16 cellular contexts compared by ENCODE assay signal in genomic region chr14:72605096-72605920, GRCh38.
DNase-seq lines count a peak whose midpoint lies in the region; ATAC-seq and TF ChIP-seq lines count a peak whose summit lies in the region.
"Had no signal": no experiment of that assay in that cellular context is flagged by ENCODE, and none has a peak within 500 bp of the region (broad histone marks: within the 10 kb centered on the region; RNA-seq: fewer than 3 reads in every experiment).

No MANE protein-coding gene starts in this region.

- 81 to 88% (median 85%) methylated on average over 18 of the region's 18 CpGs for WGBS in psoas muscle, 3 donors

- DNase-seq in NCI-H2171 (lab: John Stamatoyannopoulos, UW) (peak; percentile 39), left kidney (ENCODE audit: low read depth, low spot score) (peak; percentile 30), type B pancreatic cell (ENCODE audit: extremely low spot score, unreplicated experiment) (peak; percentile 62), breast epithelium (ENCODE audit: low spot score in 2 of 2) (no peak), psoas muscle (no peak)
- peak; percentile 10 for DNase-seq in activated CD4-positive, alpha-beta memory T cell treated with anti-CD3 and anti-CD28 coated beads, Interleukin-2, amount 10 ng/mL, durations not matched to agents 7 days and 5 days
- DNase-seq: BE2C; EL; NCI-H1417 treated with DMSO at 0.1 percent for 48 hours; NCI-H2029 treated with DMSO at 0.1 percent for 48 hours; NCI-H526 treated with DMSO at 0.1 percent for 48 hours; NK-92 treated with Interleukin-12 subunit alpha and Interleukin-12 subunit beta, amount 100 ng/mL, for 24 hours; OCI-M1 had no signal

- TF ChIP-seq POLR2A in breast epithelium (IDR thresholded peaks at IDR 0.05), result no peak

- H3K36me3 ChIP-seq in breast epithelium (no peaks in the 10 kb centered on the region), psoas muscle (ENCODE audit: insufficient read depth in 1 of 2, low read depth in 1 of 2) (no peaks in the 10 kb centered on the region)
- H3K36me3 ChIP-seq: BE2C, SJSA1 had no signal

- H3K9me3 ChIP-seq in breast epithelium (no peaks in the 10 kb centered on the region), psoas muscle (no peaks in the 10 kb centered on the region)
- H3K9me3 ChIP-seq: BE2C, SJSA1 had no signal

- ATAC-seq in HG02759 (IDR thresholded peaks at IDR 0.05; ENCODE audit: unreplicated experiment) (no peak), psoas muscle (no peak)

- H3K4me1 ChIP-seq in breast epithelium (no peaks in the 10 kb centered on the region), psoas muscle (peaks cover 11% of the 10 kb centered on the region)

- CTCF ChIA-PET in activated CD4-positive, alpha-beta memory T cell treated with anti-CD3 and anti-CD28 coated beads, Interleukin-2, amount 10 ng/mL, durations not matched to agents 7 days and 5 days (lab: Charles Lee), result no interaction called here

- no peak overlapping the region for H3K4me3 ChIP-seq in breast epithelium
- H3K4me3 ChIP-seq in psoas muscle, result no peak overlapping the region
- H3K4me3 ChIP-seq: SJSA1 had no signal

- intact Hi-C loops in breast epithelium (cut with DNase I; ENCODE audit: low total_unique reads), result no loop called here
- intact Hi-C loops in psoas muscle (cut with DNase I), result no loop called here

- H3K27ac Mint-ChIP-seq in activated CD4-positive, alpha-beta memory T cell treated with anti-CD3 and anti-CD28 coated beads, Interleukin-2, amount 10 ng/mL, durations not matched to agents 7 days and 5 days, result no peak overlapping the region
- H3K27ac Mint-ChIP-seq in type B pancreatic cell, result no peak overlapping the region

- peaks cover 52% of the 10 kb centered on the region for H3K27me3 Mint-ChIP-seq in activated CD4-positive, alpha-beta memory T cell treated with anti-CD3 and anti-CD28 coated beads, Interleukin-2, amount 10 ng/mL, durations not matched to agents 7 days and 5 days
- peaks cover 8% of the 10 kb centered on the region for H3K27me3 Mint-ChIP-seq in type B pancreatic cell

- POLR2A ChIA-PET in activated CD4-positive, alpha-beta memory T cell treated with anti-CD3 and anti-CD28 coated beads, Interleukin-2, amount 10 ng/mL, durations not matched to agents 7 days and 5 days (lab: Charles Lee), result no interaction called here

- no peaks in the 10 kb centered on the region for H3K36me3 Mint-ChIP-seq in activated CD4-positive, alpha-beta memory T cell treated with anti-CD3 and anti-CD28 coated beads, Interleukin-2, amount 10 ng/mL, durations not matched to agents 7 days and 5 days (ENCODE audit: low read depth)
- H3K36me3 Mint-ChIP-seq in type B pancreatic cell, result no peaks in the 10 kb centered on the region

- H3K27me3 ChIP-seq in breast epithelium (no peaks in the 10 kb centered on the region), psoas muscle (ENCODE audit: insufficient read depth in 3 of 3, low read length in 2 of 3) (no peaks in the 10 kb centered on the region)
- H3K27me3 ChIP-seq: BE2C, SJSA1 had no signal

- TF ChIP-seq CTCF in type B pancreatic cell (conservative IDR thresholded peaks at IDR 0.05), result no peak
- no peak for TF ChIP-seq CTCF in breast epithelium (IDR thresholded peaks at IDR 0.05)
- TF ChIP-seq CTCF in psoas muscle (IDR thresholded peaks at IDR 0.05), result no peak

- no peak overlapping the region for H3K4me3 Mint-ChIP-seq in activated CD4-positive, alpha-beta memory T cell treated with anti-CD3 and anti-CD28 coated beads, Interleukin-2, amount 10 ng/mL, durations not matched to agents 7 days and 5 days
- no peak overlapping the region for H3K4me3 Mint-ChIP-seq in type B pancreatic cell

- H3K27ac ChIP-seq in breast epithelium (no peak overlapping the region), psoas muscle (no peak overlapping the region)
- H3K27ac ChIP-seq: RWPE1, SJSA1 had no signal

- H3K9me3 Mint-ChIP-seq in activated CD4-positive, alpha-beta memory T cell treated with anti-CD3 and anti-CD28 coated beads, Interleukin-2, amount 10 ng/mL, durations not matched to agents 7 days and 5 days, result no peaks in the 10 kb centered on the region
- H3K9me3 Mint-ChIP-seq in type B pancreatic cell, result peaks cover 6% of the 10 kb centered on the region

- peaks cover 1% of the 10 kb centered on the region for H3K4me1 Mint-ChIP-seq in activated CD4-positive, alpha-beta memory T cell treated with anti-CD3 and anti-CD28 coated beads, Interleukin-2, amount 10 ng/mL, durations not matched to agents 7 days and 5 days
- peaks cover 26% of the 10 kb centered on the region for H3K4me1 Mint-ChIP-seq in type B pancreatic cell (ENCODE audit: unreplicated experiment)

Comparison
In these comparisons a context has a peak if more than half of its experiments do, and no peak if none do; other contexts are left out.
1. DNase-seq: peak in NCI-H2171 (single experiment), activated CD4-positive, alpha-beta memory T cell treated with anti-CD3 and anti-CD28 coated beads, Interleukin-2, amount 10 ng/mL, durations not matched to agents 7 days and 5 days (single experiment), left kidney (single experiment) and type B pancreatic cell (single experiment); none in breast epithelium (0 of 2) and psoas muscle (0 of 2).